Comparison of ENCODE assay signal across 17 cellular contexts in genomic region chr11:15636520-15637065, GRCh38.
DNase-seq lines count a peak whose midpoint lies in the region; ATAC-seq and TF ChIP-seq lines count a peak whose summit lies in the region.
"Had no signal": no experiment of that assay in that cellular context is flagged by ENCODE, and none has a peak within 500 bp of the region (broad histone marks: within the 10 kb centered on the region; RNA-seq: fewer than 3 reads in every experiment).

No MANE protein-coding gene starts in this region.

- POLR2A ChIA-PET in activated CD8-positive, alpha-beta T cell treated with anti-CD3 and anti-CD28 coated beads for 36 hours (lab: Charles Lee): interaction anchor here (0.7 kb wide), 1 partner anchor 18 kb away, joined by 3 read pairs; no protein-coding TSS in a partner anchor

- H3K9me3 Mint-ChIP-seq in activated CD8-positive, alpha-beta T cell treated with anti-CD3 and anti-CD28 coated beads for 36 hours: no peaks in the 10 kb centered on the region

- H3K27me3 Mint-ChIP-seq in activated CD8-positive, alpha-beta T cell treated with anti-CD3 and anti-CD28 coated beads for 36 hours: peaks cover 5% of the 10 kb centered on the region

- H3K27me3 ChIP-seq in HL-60 (ENCODE audit: insufficient read depth, poor library complexity, severe bottlenecking) (no peaks in the 10 kb centered on the region), neutrophil (no peaks in the 10 kb centered on the region)

- TF ChIP-seq CTCF in HL-60 (IDR thresholded peaks at IDR 0.05; ENCODE audit: insufficient read depth, low read length) (no peak), neutrophil (IDR thresholded peaks at IDR 0.05) (no peak), GM10266 (IDR thresholded peaks at IDR 0.05; ENCODE audit: control insufficient read depth, insufficient read depth, low read depth, missing control alignments) (no peak)
- no peak for TF ChIP-seq CTCF in activated CD8-positive, alpha-beta T cell treated with anti-CD3 and anti-CD28 coated beads for 36 hours (IDR thresholded peaks at IDR 0.05)

- DNase-seq in HL-60 (ENCODE audit: low read depth in 1 of 2, low spot score in 1 of 2) (peak; percentile 87 to 89), NOMO-1 (lab: John Stamatoyannopoulos, UW; ENCODE audit: unreplicated experiment in 2 of 2) (peak; percentile 70 to 82), amniotic epithelial cell (ENCODE audit: low read depth) (peak; percentile 25), GM10266 (ENCODE audit: extremely low spot score) (no peak)
- DNase-seq in activated CD4-positive, alpha-beta T cell treated with anti-CD3 and anti-CD28 coated beads, Interleukin-2, amount 50 U/mL, for 48 hours: no peak
- no peak for DNase-seq in activated CD8-positive, alpha-beta T cell treated with anti-CD3 and anti-CD28 coated beads for 36 hours
- DNase-seq: DMS 273 treated with DMSO at 0.1 percent for 48 hours, GDM1, KBM-7, NCI-H1092 treated with DMSO at 0.1 percent for 48 hours, NCI-H1694, NCI-H2081 treated with DMSO at 0.1 percent for 48 hours, NCI-H446 treated with DMSO at 0.1 percent for 48 hours had no signal

- H3K27ac ChIP-seq in HL-60 (replicated peaks): peak overlapping the region; percentile 67
- H3K27ac ChIP-seq in neutrophil: peak overlapping the region; percentile 89
- H3K27ac ChIP-seq: C4-2B had no signal

- H3K9me3 ChIP-seq in neutrophil: no peaks in the 10 kb centered on the region

- H3K27ac Mint-ChIP-seq in activated CD8-positive, alpha-beta T cell treated with anti-CD3 and anti-CD28 coated beads for 36 hours: no peak overlapping the region

- intact Hi-C loops in activated CD8-positive, alpha-beta T cell treated with anti-CD3 and anti-CD28 coated beads for 36 hours (cut with micrococcal nuclease): no loop called here

- H3K4me3 Mint-ChIP-seq in activated CD8-positive, alpha-beta T cell treated with anti-CD3 and anti-CD28 coated beads for 36 hours: no peak overlapping the region

- no peaks in the 10 kb centered on the region for H3K36me3 ChIP-seq in neutrophil

- H3K4me1 Mint-ChIP-seq in activated CD8-positive, alpha-beta T cell treated with anti-CD3 and anti-CD28 coated beads for 36 hours (ENCODE audit: low read depth): no peaks in the 10 kb centered on the region

- H3K4me3 ChIP-seq in HL-60 (replicated peaks; ENCODE audit: insufficient read depth, low read length): no peak overlapping the region
- H3K4me3 ChIP-seq in neutrophil (ENCODE audit: low read depth in 1 of 2, low read length in 1 of 2): no peak overlapping the region

- CTCF ChIA-PET in activated CD8-positive, alpha-beta T cell treated with anti-CD3 and anti-CD28 coated beads for 36 hours (lab: Charles Lee): interaction anchor here (1.1 kb wide), 1 partner anchor 13 kb away, joined by 4 read pairs; no protein-coding TSS in a partner anchor

- no peak for ATAC-seq in activated CD8-positive, alpha-beta T cell treated with anti-CD3 and anti-CD28 coated beads for 36 hours
- ATAC-seq in GM21529 (IDR thresholded peaks at IDR 0.05; ENCODE audit: unreplicated experiment): no peak
- ATAC-seq: Panc1 had no signal

- no peaks in the 10 kb centered on the region for H3K36me3 Mint-ChIP-seq in activated CD8-positive, alpha-beta T cell treated with anti-CD3 and anti-CD28 coated beads for 36 hours (ENCODE audit: low read depth)

- peaks cover 40 to 50% of the 10 kb centered on the region in 2 experiments for H3K4me1 ChIP-seq in neutrophil (ENCODE audit: control insufficient read depth in 1 of 2, insufficient read depth in 1 of 2, low read depth in 1 of 2, low read length in 1 of 2)

Comparison
In these comparisons a context has a peak if more than half of its experiments do, and no peak if none do; other contexts are left out.
1. DNase-seq: peak in HL-60 (2 of 2), NOMO-1 (2 of 2) and amniotic epithelial cell (single experiment); none in GM10266 (single experiment), activated CD4-positive, alpha-beta T cell treated with anti-CD3 and anti-CD28 coated beads, Interleukin-2, amount 50 U/mL, for 48 hours (0 of 2) and activated CD8-positive, alpha-beta T cell treated with anti-CD3 and anti-CD28 coated beads for 36 hours (single experiment).